ENCODE assay signal across 14 cellular contexts in genomic region chr12:105862163-105862821, GRCh38.
"Had no signal": no experiment of that assay in that cellular context is flagged by ENCODE, and none has a peak within 500 bp of the region (broad histone marks: within the 10 kb centered on the region; RNA-seq: fewer than 3 reads in every experiment).

No MANE protein-coding gene starts in this region.

- H3K36me3 ChIP-seq: gastrocnemius medialis, lower lobe of right lung, ovary, sigmoid colon, uterus had no signal

- DNase-seq: activated CD4-positive, alpha-beta T cell treated with anti-CD3 and anti-CD28 coated beads, Interleukin-2, amount 50 U/mL, for 1 hour; activated naive CD4-positive, alpha-beta T cell treated with anti-CD3 and anti-CD28 coated beads for 36 hours; activated naive CD8-positive, alpha-beta T cell treated with anti-CD3 and anti-CD28 coated beads, Interleukin-2, amount 50 U/mL, for 24 hours; caudate nucleus; effector memory CD4-positive, alpha-beta T cell; gastrocnemius medialis; left colon; lower lobe of right lung; ovary; sigmoid colon; stimulated activated CD4-positive, alpha-beta T cell treated with anti-CD3 and anti-CD28 coated beads, Interleukin-1b, Interleukin-23, amount 100 ng/mL, for 48 hours; stimulated activated naive CD8-positive, alpha-beta T cell treated with anti-CD3 and anti-CD28 coated beads, Interleukin-15, amount 100 ng/mL, for 72 hours; uterus had no signal

- H3K4me1 ChIP-seq: gastrocnemius medialis, lower lobe of right lung, sigmoid colon, uterus had no signal

- H3K27ac ChIP-seq: epithelial cell of prostate, gastrocnemius medialis, lower lobe of right lung, ovary, sigmoid colon, uterus had no signal

- ATAC-seq: activated naive CD8-positive, alpha-beta T cell treated with anti-CD3 and anti-CD28 coated beads, Interleukin-2, amount 50 U/mL, for 24 hours; gastrocnemius medialis; left colon; lower lobe of right lung; stimulated activated naive CD8-positive, alpha-beta T cell treated with anti-CD3 and anti-CD28 coated beads, Interleukin-15, amount 100 ng/mL, for 72 hours had no signal

- H3K9me3 ChIP-seq: gastrocnemius medialis, lower lobe of right lung, ovary, sigmoid colon, uterus had no signal

- H3K4me3 ChIP-seq: gastrocnemius medialis, lower lobe of right lung, ovary, sigmoid colon, uterus had no signal
